Comparison of ENCODE assay signal across 12 cellular contexts in genomic region chr5:34497031-34497808, GRCh38.
A peak's percentile ranks its signal among the peaks of the same experiment; 100 is the strongest.
DNase-seq lines count a peak whose midpoint lies in the region; ATAC-seq and TF ChIP-seq lines count a peak whose summit lies in the region.
"Had no signal": no experiment of that assay in that cellular context is flagged by ENCODE, and none has a peak within 500 bp of the region (broad histone marks: within the 10 kb centered on the region; RNA-seq: fewer than 3 reads in every experiment).

No MANE protein-coding gene starts in this region.

- H3K4me1 ChIP-seq in esophagus muscularis mucosa (peaks cover 17 to 65% (median 60%) of the 10 kb centered on the region in 4 donors), vagina (peaks cover 54% of the 10 kb centered on the region)

- H3K36me3 Mint-ChIP-seq in neural crest cell (ENCODE audit: low read depth), result no peaks in the 10 kb centered on the region
- H3K36me3 Mint-ChIP-seq: naive thymus-derived CD8-positive, alpha-beta T cell; stimulated activated naive B cell treated with anti-CD40 and anti-IgM and Interleukin-4, amounts not matched to agents 10 μg/mL and 1 μg/mL and 100 μg/mL, for 72 hours had no signal

- TF ChIP-seq CTCF in esophagus muscularis mucosa (IDR thresholded peaks at IDR 0.05), result no peak
- no peak for TF ChIP-seq CTCF in neural crest cell (conservative IDR thresholded peaks at IDR 0.05)
- no peak for TF ChIP-seq CTCF in vagina (IDR thresholded peaks at IDR 0.05)

- peak overlapping the region; percentile 54 to 71 (median 62) for H3K27ac ChIP-seq in esophagus muscularis mucosa (replicated peaks in 1 of 4)
- H3K27ac ChIP-seq in vagina, result peak overlapping the region; percentile 55
- H3K27ac ChIP-seq: WERI-Rb-1 had no signal

- no peaks in the 10 kb centered on the region for H3K27me3 Mint-ChIP-seq in neural crest cell (ENCODE audit: low read depth)

- TF ChIP-seq EP300 in esophagus muscularis mucosa (IDR thresholded peaks at IDR 0.05), result no peak

- peak overlapping the region in 1 of 4 donors; percentile 16 for H3K4me3 ChIP-seq in esophagus muscularis mucosa
- no peak overlapping the region for H3K4me3 ChIP-seq in vagina

- no peaks in the 10 kb centered on the region for H3K36me3 ChIP-seq in esophagus muscularis mucosa
- no peaks in the 10 kb centered on the region for H3K36me3 ChIP-seq in vagina
- H3K36me3 ChIP-seq: WERI-Rb-1 had no signal

- peak overlapping the region; percentile 57 for H3K27ac Mint-ChIP-seq in neural crest cell (ENCODE audit: unreplicated experiment)

- H3K9me3 Mint-ChIP-seq in neural crest cell, result no peaks in the 10 kb centered on the region
- H3K9me3 Mint-ChIP-seq: activated T-cell treated with anti-CD3 and anti-CD28 coated beads, Interleukin-2, amount 50 U/mL, for 4 hours had no signal

- DNase-seq in SHP77 (lab: John Stamatoyannopoulos, UW) (peak; percentile 52 to 75), SHP77 treated with DMSO at 0.1 percent for 48 hours (lab: John Stamatoyannopoulos, UW) (no peak), esophagus muscularis mucosa (ENCODE audit: extremely low spot score) (no peak), neural crest cell (ENCODE audit: low read depth, low spot score) (no peak), vagina (ENCODE audit: extremely low spot score in 2 of 2) (peak in 1 of 2 donors; percentile 94), NCI-H774 (lab: John Stamatoyannopoulos, UW) (no peak), Kasumi-1 (lab: John Stamatoyannopoulos, UW) (no peak)
- DNase-seq: activated T-cell treated with anti-CD3 and anti-CD28 coated beads, Interleukin-2, amount 50 U/mL, for 4 hours; naive thymus-derived CD8-positive, alpha-beta T cell; stimulated activated naive B cell treated with anti-CD40 and anti-IgM and Interleukin-4, amounts not matched to agents 10 μg/mL and 1 μg/mL and 100 μg/mL, for 72 hours; WERI-Rb-1 had no signal

- H3K4me1 Mint-ChIP-seq in neural crest cell, result peaks cover 12% of the 10 kb centered on the region

- H3K27me3 ChIP-seq in esophagus muscularis mucosa (no peaks in the 10 kb centered on the region), vagina (no peaks in the 10 kb centered on the region)

- no peak for TF ChIP-seq POLR2A in esophagus muscularis mucosa (IDR thresholded peaks at IDR 0.05; ENCODE audit: low read depth)
- TF ChIP-seq POLR2A in vagina (IDR thresholded peaks at IDR 0.05), result no peak

- H3K9me3 ChIP-seq in esophagus muscularis mucosa (no peaks in the 10 kb centered on the region), vagina (no peaks in the 10 kb centered on the region)

- intact Hi-C loops in esophagus muscularis mucosa (cut with DNase I) (no loop called here), vagina (cut with DNase I) (no loop called here)

- no peak overlapping the region for H3K4me3 Mint-ChIP-seq in neural crest cell
- H3K4me3 Mint-ChIP-seq: activated T-cell treated with anti-CD3 and anti-CD28 coated beads, Interleukin-2, amount 50 U/mL, for 4 hours; naive thymus-derived CD8-positive, alpha-beta T cell; stimulated activated naive B cell treated with anti-CD40 and anti-IgM and Interleukin-4, amounts not matched to agents 10 μg/mL and 1 μg/mL and 100 μg/mL, for 72 hours had no signal

- WGBS in esophagus muscularis mucosa, result 61% methylated on average over 11 of the region's 11 CpGs

- no peak for ATAC-seq in GM21367 (IDR thresholded peaks at IDR 0.05; ENCODE audit: unreplicated experiment)
- ATAC-seq: activated T-cell treated with anti-CD3 and anti-CD28 coated beads, Interleukin-2, amount 50 U/mL, for 4 hours; naive thymus-derived CD8-positive, alpha-beta T cell; stimulated activated naive B cell treated with anti-CD40 and anti-IgM and Interleukin-4, amounts not matched to agents 10 μg/mL and 1 μg/mL and 100 μg/mL, for 72 hours had no signal

Comparison
In these comparisons a context has a peak if more than half of its experiments do, and no peak if none do; other contexts are left out.
1. DNase-seq: peak in SHP77 (2 of 2); none in SHP77 treated with DMSO at 0.1 percent for 48 hours (single experiment), esophagus muscularis mucosa (single experiment), neural crest cell (single experiment), NCI-H774 (single experiment) and Kasumi-1 (0 of 2).